Comparison of ENCODE assay signal across 22 cellular contexts in the genomic region with DNA sequence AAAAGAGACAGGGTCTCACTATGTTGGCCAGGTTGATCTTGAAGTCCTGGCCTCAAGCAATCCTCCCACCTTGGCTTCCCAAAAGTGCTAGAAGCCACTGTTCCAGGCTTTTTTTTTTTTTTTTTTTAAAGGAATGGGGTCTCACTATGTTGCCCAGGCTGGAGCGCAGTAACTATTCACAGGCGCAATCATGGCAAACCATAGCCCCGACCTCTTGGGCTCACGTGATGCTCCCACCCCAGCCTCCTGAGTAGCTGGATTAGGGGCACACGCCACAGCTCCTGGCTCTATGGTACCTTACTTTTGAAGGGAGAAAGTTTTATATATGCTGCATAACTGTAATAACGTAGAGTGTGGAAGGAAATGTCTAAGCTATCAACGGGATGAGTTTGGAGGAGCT. TPM values are rescaled to one million over a fixed set of nuclear protein-coding genes. Genes with fewer than 3 reads are reported as not detected.
DNase-seq lines count a peak whose midpoint lies in the region; ATAC-seq, FAIRE-seq and TF ChIP-seq lines count a peak whose summit lies in the region.
"Had no signal": no experiment of that assay in that cellular context is flagged by ENCODE, and none has a peak within 500 bp of the region (broad histone marks: within the 10 kb centered on the region; RNA-seq: fewer than 3 reads in every experiment).

No MANE protein-coding gene starts in this region.

- no peaks in the 10 kb centered on the region for H3K79me2 ChIP-seq in HepG2 (ENCODE audit: insufficient read depth, low read length)

- WGBS in HepG2 (ENCODE audit: low lambda C conversion rate), result 94% methylated on average over 7 of the region's 7 CpGs
- 89% methylated on average over 7 of the region's 7 CpGs for WGBS in right lobe of liver (ENCODE audit: insufficient coverage, low coverage, low lambda C conversion rate, missing lambda C conversion rate)
- 88 to 95% (median 93%) methylated on average over 7 of the region's 7 CpGs for WGBS in spleen, 5 donors

- TF ChIP-seq CTCF in HepG2 (CRISPR knock-in tag; IDR thresholded peaks at IDR 0.05), result no peak
- TF ChIP-seq CTCF in right lobe of liver (IDR thresholded peaks at IDR 0.05), result no peak
- no peak for TF ChIP-seq CTCF in spleen (IDR thresholded peaks at IDR 0.05 in 8 of 11, conservative IDR thresholded peaks at IDR 0.05 in 3 of 11)
- no peak for TF ChIP-seq CTCF in GM10248 (IDR thresholded peaks at IDR 0.05; ENCODE audit: control extremely low read depth, extremely low read depth, low read depth, missing control alignments)

- no peak overlapping the region for H2AFZ ChIP-seq in HepG2 (ENCODE audit: low read length)
- H2AFZ ChIP-seq: GM23248 had no signal

- H3K4me2 ChIP-seq in HepG2 (ENCODE audit: low read depth, low read length), result no peak overlapping the region

- BruUV-seq in HepG2 (replicated peaks; lab: Mats Ljungman, UMichigan), result no TSS peak

- H3K36me3 ChIP-seq in HepG2 (replicated peaks in 1 of 2; ENCODE audit: control insufficient read depth in 1 of 2, insufficient read depth in 2 of 2, low read length in 2 of 2), result peaks cover 14 to 25% of the 10 kb centered on the region in 2 experiments; a peak in 4 of 5 replicates
- peaks cover 0 to 50% (median 32%) of the 10 kb centered on the region in 4 donors for H3K36me3 ChIP-seq in right lobe of liver
- peaks cover 47% of the 10 kb centered on the region for H3K36me3 ChIP-seq in SJCRH30
- peaks cover 0 to 52% (median 50%) of the 10 kb centered on the region in 6 donors for H3K36me3 ChIP-seq in spleen

- TF ChIP-seq RAD21 in HepG2 (CRISPR knock-in tag; IDR thresholded peaks at IDR 0.05), result no peak

- no peak overlapping the region for H3K4me3 ChIP-seq in HepG2 (replicated peaks in 1 of 3; ENCODE audit: insufficient read depth in 1 of 3, low read depth in 2 of 3, low read length in 3 of 3)
- H3K4me3 ChIP-seq in right lobe of liver, result no peak overlapping the region
- no peak overlapping the region for H3K4me3 ChIP-seq in SJCRH30
- no peak overlapping the region for H3K4me3 ChIP-seq in spleen
- H3K4me3 ChIP-seq: GM23248, HAP-1 had no signal

- H3K9me3 ChIP-seq in HepG2 (ENCODE audit: low read length) (no peaks in the 10 kb centered on the region), right lobe of liver (no peaks in the 10 kb centered on the region), SJCRH30 (replicated peaks) (no peaks in the 10 kb centered on the region), spleen (no peaks in the 10 kb centered on the region)
- H3K9me3 ChIP-seq: BE2C, HAP-1 had no signal

- TF ChIP-seq POLR2A in HepG2 (IDR thresholded peaks at IDR 0.05; ENCODE audit: insufficient read depth in 1 of 2, low read depth in 2 of 2, low read length in 2 of 2) (no peak), right lobe of liver (IDR thresholded peaks at IDR 0.05) (no peak), spleen (IDR thresholded peaks at IDR 0.05) (no peak)

- CTCF ChIA-PET in HepG2 (lab: Yijun Ruan, JAX; ENCODE audit: low intra/inter-chr PET ratio, low total read pairs), result no interaction called here
- CTCF ChIA-PET in GM10248 (lab: Yijun Ruan, JAX), result interaction anchor here (1.4 to 1.9 kb wide), 3 partner anchors 16 to 57 kb away, joined by 3 to 8 read pairs (median 4); no protein-coding TSS in a partner anchor

- in situ Hi-C loops in HepG2 (cut with HindIII; ENCODE audit: extremely low pct_ligation_motif_present, low pct_unique_long_range_greater_than_20kb), result no loop called here

- H3K4me1 ChIP-seq in HepG2 (ENCODE audit: insufficient read depth, low read length) (peaks cover 22% of the 10 kb centered on the region), right lobe of liver (peaks cover 0 to 5% (median 0%) of the 10 kb centered on the region in 4 donors), SJCRH30 (peaks cover 40% of the 10 kb centered on the region), spleen (peaks cover 2 to 54% (median 29%) of the 10 kb centered on the region in 6 donors)
- H3K4me1 ChIP-seq: BE2C had no signal

- DNase-seq in HepG2 (ENCODE audit: low spot score) (no peak), right lobe of liver (no peak), SJCRH30 (no peak), mesenteric fat pad (ENCODE audit: low spot score) (peak; percentile 37), spleen (peak; percentile 6), NCI-H2029 (lab: John Stamatoyannopoulos, UW) (no peak), DMS 273 treated with DMSO at 0.1 percent for 48 hours (lab: John Stamatoyannopoulos, UW) (no peak), GM10248 (ENCODE audit: extremely low spot score) (no peak)
- DNase-seq: 8988T; BE2C; C1 segment of cervical spinal cord; CD4-positive, CD25-positive, alpha-beta regulatory T cell; CD8-positive, alpha-beta memory T cell; COR-L47; GM23248; IMR-90 had no signal

- no peak for ATAC-seq in HepG2
- no peak for ATAC-seq in right lobe of liver

- H3K27ac ChIP-seq in HepG2 (ENCODE audit: extremely low read length, insufficient read depth, low read length) (no peak overlapping the region), right lobe of liver (no peak overlapping the region), SJCRH30 (peak overlapping the region; percentile 99; the same call in 1 of the 2 replicates), spleen (no peak overlapping the region)
- H3K27ac ChIP-seq: GM23248, HL-60 had no signal

- H4K20me1 ChIP-seq in HepG2 (ENCODE audit: insufficient read depth, low read length), result no peaks in the 10 kb centered on the region

- no peak overlapping the region for H3K9ac ChIP-seq in HepG2 (ENCODE audit: insufficient read depth, low read depth, low read length)
- H3K9ac ChIP-seq: GM23248 had no signal

- H3K27me3 ChIP-seq in HepG2 (ENCODE audit: control insufficient read depth in 1 of 2, insufficient read depth in 2 of 2, low read length in 2 of 2) (no peaks in the 10 kb centered on the region), right lobe of liver (no peaks in the 10 kb centered on the region), SJCRH30 (no peaks in the 10 kb centered on the region), spleen (replicated peaks in 1 of 7) (no peaks in the 10 kb centered on the region)
- H3K27me3 ChIP-seq: BE2C had no signal

- no peak for FAIRE-seq in HepG2 (lab: Jason Lieb, UNC)
- FAIRE-seq: G401.6, GM12892, GM18507 had no signal

- POLR2A ChIA-PET in HepG2 (lab: Yijun Ruan, JAX) (no interaction called here), GM10248 (lab: Yijun Ruan, JAX) (interaction anchor here (0.7 kb wide), 1 partner anchor 9 kb away, joined by 4 read pairs; no protein-coding TSS in a partner anchor)

- intact Hi-C loops in HepG2 (cut with micrococcal nuclease; ENCODE audit: unreplicated experiment) (no loop called here), right lobe of liver (cut with DNase I) (loop anchor here in 1 of 2 donors (10.0 kb wide), 1 partner anchor 53 kb away; no protein-coding TSS in a partner anchor), spleen (cut with DNase I; ENCODE audit: low total_unique reads) (no loop called here)

- TF ChIP-seq EP300 in HepG2 (IDR thresholded peaks at IDR 0.05; ENCODE audit: low read depth in 2 of 2, low read length in 2 of 2), result no peak
- TF ChIP-seq EP300 in HepG2 (CRISPR knock-in tag; IDR thresholded peaks at IDR 0.05; ENCODE audit: borderline replicate concordance), result no peak

RNA-seq across cellular contexts. Expression of gene ATP13A2, which starts 5.7 kb away (rescaled TPM):
- 14.4 and 16.2 TPM in 2 replicates for total RNA-seq in HepG2 (2016; rRNA removed; fragmentation: Illumina TruSeq; extraction: Trizol)
- total RNA-seq in HepG2 (2016; cell fraction: cytosol; rRNA removed; fragmentation: Illumina TruSeq; extraction: Trizol; ENCODE audit: low read depth), result 3.0 and 3.3 TPM in 2 replicates
- 8.8 and 17.7 TPM in 2 replicates for total RNA-seq in HepG2 (2016; cell fraction: insoluble cytoplasmic fraction; rRNA removed; fragmentation: Illumina TruSeq; extraction: Trizol)
- 9.8 and 12.1 TPM in 2 replicates for total RNA-seq in HepG2 (2016; cell fraction: membrane; rRNA removed; fragmentation: Illumina TruSeq; extraction: Trizol)
- 17.5 and 18.8 TPM in 2 replicates for total RNA-seq in HepG2 (2016; cell fraction: nucleus; rRNA removed; fragmentation: Illumina TruSeq; extraction: Trizol)
- 13.2 and 20.1 TPM in 2 replicates for polyA plus RNA-seq in HepG2 (2011; rRNA removed)
- 10.6 and 20.7 TPM in 2 replicates for polyA plus RNA-seq in HepG2 (2011; cell fraction: cytosol; rRNA removed)
- polyA plus RNA-seq in HepG2 (2011; cell fraction: nucleus; rRNA removed), result 55.3 TPM in 2 replicates
- polyA plus RNA-seq in HepG2 (2012), result 12.3 and 21.9 TPM in 2 replicates
- polyA plus RNA-seq in HepG2 (2016; cell fraction: cytosol; fragmentation: Illumina TruSeq; extraction: Trizol; ENCODE audit: low read depth), result 4.2 and 5.1 TPM in 2 replicates
- 10.4 and 14.1 TPM in 2 replicates for polyA plus RNA-seq in HepG2 (2016; cell fraction: insoluble cytoplasmic fraction; fragmentation: Illumina TruSeq; extraction: Trizol; ENCODE audit: low read depth)
- polyA plus RNA-seq in HepG2 (2016; cell fraction: membrane; fragmentation: Illumina TruSeq; extraction: Trizol; ENCODE audit: low read depth), result 8.9 and 9.5 TPM in 2 replicates
- 30.5 and 36.7 TPM in 2 replicates for polyA plus RNA-seq in HepG2 (2016; cell fraction: nucleus; fragmentation: Illumina TruSeq; extraction: Trizol; ENCODE audit: insufficient read depth, low read depth)
- 32.4 and 84.8 TPM in 2 replicates for polyA minus RNA-seq in HepG2 (2011; rRNA and poly(A)+ RNA removed; ENCODE audit: low replicate concordance)
- 26.9 and 31.8 TPM in 2 replicates for polyA minus RNA-seq in HepG2 (2011; cell fraction: cytosol; rRNA and poly(A)+ RNA removed)
- 9.3 and 18.5 TPM in 2 replicates for polyA minus RNA-seq in HepG2 (2011; cell fraction: nucleus; rRNA and poly(A)+ RNA removed)
- 10 to 100 TPM in 3 of 6 experiments, 1 to 10 TPM in 3; 5.0 to 12.5 (median 9.2) TPM for total RNA-seq in right lobe of liver
- total RNA-seq in SJCRH30 (2014; rRNA removed; shearing (Covaris generic)), result 77.9 and 83.3 TPM in 2 replicates
- total RNA-seq in mesenteric fat pad, result 37.7 TPM
- 10 to 100 TPM; 45.4 to 83.9 (median 69.5) TPM for total RNA-seq in spleen
- 10 to 100 TPM; 13.7 to 27.1 (median 18.9) TPM for polyA plus RNA-seq in spleen

RNA-seq across cellular contexts. Expression of gene SDHB, which starts 36.4 kb away (rescaled TPM):
- 142 and 174 TPM in 2 replicates for total RNA-seq in HepG2 (2016; rRNA removed; fragmentation: Illumina TruSeq; extraction: Trizol)
- total RNA-seq in HepG2 (2016; cell fraction: cytosol; rRNA removed; fragmentation: Illumina TruSeq; extraction: Trizol; ENCODE audit: low read depth), result 51.4 and 55.9 TPM in 2 replicates
- total RNA-seq in HepG2 (2016; cell fraction: insoluble cytoplasmic fraction; rRNA removed; fragmentation: Illumina TruSeq; extraction: Trizol), result 149 and 181 TPM in 2 replicates
- total RNA-seq in HepG2 (2016; cell fraction: membrane; rRNA removed; fragmentation: Illumina TruSeq; extraction: Trizol), result 63.6 and 75.1 TPM in 2 replicates
- 52.4 and 60.7 TPM in 2 replicates for total RNA-seq in HepG2 (2016; cell fraction: nucleus; rRNA removed; fragmentation: Illumina TruSeq; extraction: Trizol)
- polyA plus RNA-seq in HepG2 (2011; rRNA removed), result 110 and 136 TPM in 2 replicates
- polyA plus RNA-seq in HepG2 (2011; cell fraction: cytosol; rRNA removed), result 90.5 and 93.2 TPM in 2 replicates
- 32.8 and 36.9 TPM in 2 replicates for polyA plus RNA-seq in HepG2 (2011; cell fraction: nucleus; rRNA removed)
- polyA plus RNA-seq in HepG2 (2012), result 57.3 and 68.1 TPM in 2 replicates
- 39.4 and 46.4 TPM in 2 replicates for polyA plus RNA-seq in HepG2 (2016; cell fraction: cytosol; fragmentation: Illumina TruSeq; extraction: Trizol; ENCODE audit: low read depth)
- polyA plus RNA-seq in HepG2 (2016; cell fraction: insoluble cytoplasmic fraction; fragmentation: Illumina TruSeq; extraction: Trizol; ENCODE audit: low read depth), result 164 and 177 TPM in 2 replicates
- 45.2 and 45.6 TPM in 2 replicates for polyA plus RNA-seq in HepG2 (2016; cell fraction: membrane; fragmentation: Illumina TruSeq; extraction: Trizol; ENCODE audit: low read depth)
- 71.0 and 75.4 TPM in 2 replicates for polyA plus RNA-seq in HepG2 (2016; cell fraction: nucleus; fragmentation: Illumina TruSeq; extraction: Trizol; ENCODE audit: insufficient read depth, low read depth)
- 49.9 and 135 TPM in 2 replicates for polyA minus RNA-seq in HepG2 (2011; rRNA and poly(A)+ RNA removed; ENCODE audit: low replicate concordance)
- 48.1 and 57.8 TPM in 2 replicates for polyA minus RNA-seq in HepG2 (2011; cell fraction: cytosol; rRNA and poly(A)+ RNA removed)
- 35.9 and 50.1 TPM in 2 replicates for polyA minus RNA-seq in HepG2 (2011; cell fraction: nucleus; rRNA and poly(A)+ RNA removed)
- total RNA-seq in right lobe of liver, result 100 to 1,000 TPM; 139 to 244 (median 178) TPM
- total RNA-seq in SJCRH30 (2014; rRNA removed; shearing (Covaris generic)), result 243 and 247 TPM in 2 replicates
- 113 TPM for total RNA-seq in mesenteric fat pad
- 100 to 1,000 TPM in 3 of 7 donors, 10 to 100 TPM in 4; 82.9 to 132 (median 84.0) TPM for total RNA-seq in spleen
- 10 to 100 TPM; 49.1 to 85.0 (median 75.4) TPM for polyA plus RNA-seq in spleen

RNA-seq across cellular contexts. Expression of gene MFAP2, which starts 37.0 kb away (rescaled TPM):
- total RNA-seq in HepG2 (2016; rRNA removed; fragmentation: Illumina TruSeq; extraction: Trizol), result 0.21 and 1.1 TPM in 2 replicates
- total RNA-seq in HepG2 (2016; cell fraction: cytosol; rRNA removed; fragmentation: Illumina TruSeq; extraction: Trizol; ENCODE audit: low read depth), result 0.40 and 0.62 TPM in 2 replicates
- total RNA-seq in HepG2 (2016; cell fraction: insoluble cytoplasmic fraction; rRNA removed; fragmentation: Illumina TruSeq; extraction: Trizol), result 0.27 and 0.93 TPM in 2 replicates
- 0.37 and 0.38 TPM in 2 replicates for total RNA-seq in HepG2 (2016; cell fraction: membrane; rRNA removed; fragmentation: Illumina TruSeq; extraction: Trizol)
- total RNA-seq in HepG2 (2016; cell fraction: nucleus; rRNA removed; fragmentation: Illumina TruSeq; extraction: Trizol), result 0.66 and 1.8 TPM in 2 replicates
- 1.4 and 2.1 TPM in 2 replicates for polyA plus RNA-seq in HepG2 (2011; rRNA removed)
- 1.5 and 1.8 TPM in 2 replicates for polyA plus RNA-seq in HepG2 (2011; cell fraction: cytosol; rRNA removed)
- polyA plus RNA-seq in HepG2 (2011; cell fraction: nucleus; rRNA removed), result 3.8 and 4.2 TPM in 2 replicates
- 1.1 and 1.6 TPM in 2 replicates for polyA plus RNA-seq in HepG2 (2012)
- polyA plus RNA-seq in HepG2 (2016; cell fraction: cytosol; fragmentation: Illumina TruSeq; extraction: Trizol; ENCODE audit: low read depth), result 1.2 and 1.3 TPM in 2 replicates
- polyA plus RNA-seq in HepG2 (2016; cell fraction: insoluble cytoplasmic fraction; fragmentation: Illumina TruSeq; extraction: Trizol; ENCODE audit: low read depth), result 0.25 and 0.36 TPM in 2 replicates
- polyA plus RNA-seq in HepG2 (2016; cell fraction: membrane; fragmentation: Illumina TruSeq; extraction: Trizol; ENCODE audit: low read depth), result 0.59 and 0.74 TPM in 2 replicates
- 1.4 and 2.5 TPM in 2 replicates for polyA plus RNA-seq in HepG2 (2016; cell fraction: nucleus; fragmentation: Illumina TruSeq; extraction: Trizol; ENCODE audit: insufficient read depth, low read depth)
- 1.7 TPM in 1 of 2 replicates, not detected in the other for polyA minus RNA-seq in HepG2 (2011; rRNA and poly(A)+ RNA removed; ENCODE audit: low replicate concordance)
- 0.62 TPM in 1 of 2 replicates, not detected in the other for polyA minus RNA-seq in HepG2 (2011; cell fraction: cytosol; rRNA and poly(A)+ RNA removed)
- 1.4 TPM in 1 of 2 replicates, not detected in the other for polyA minus RNA-seq in HepG2 (2011; cell fraction: nucleus; rRNA and poly(A)+ RNA removed)
- 1 to 10 TPM in 2 of 6 experiments, under 1 TPM in 1, not detected in 3; 0.35 to 1.3 (median 1.2) TPM for total RNA-seq in right lobe of liver
- total RNA-seq in SJCRH30 (2014; rRNA removed; shearing (Covaris generic)), result 22.9 and 24.1 TPM in 2 replicates
- total RNA-seq in mesenteric fat pad, result 25.9 TPM
- 1 to 10 TPM in 3 of 7 donors, under 1 TPM in 1, not detected in 3; 0.77 to 2.7 (median 1.5) TPM for total RNA-seq in spleen
- 1 to 10 TPM in 2 of 3 donors, under 1 TPM in 1; 0.87 to 3.9 (median 1.2) TPM for polyA plus RNA-seq in spleen
- total RNA-seq: CD4-positive, CD25-positive, alpha-beta regulatory T cell; CD8-positive, alpha-beta memory T cell; HT1080 had no signal
- polyA plus RNA-seq: CD4-positive, CD25-positive, alpha-beta regulatory T cell had no signal

Comparison
In these comparisons a context has a peak if more than half of its experiments do, and no peak if none do; other contexts are left out.
1. DNase-seq: peak in mesenteric fat pad (single experiment) and spleen (single experiment); none in HepG2 (single experiment), right lobe of liver (0 of 3), SJCRH30 (0 of 2), NCI-H2029 (single experiment), DMS 273 treated with DMSO at 0.1 percent for 48 hours (single experiment) and GM10248 (single experiment).